ENCODE assay signal across 1 cellular context in the genomic region with DNA sequence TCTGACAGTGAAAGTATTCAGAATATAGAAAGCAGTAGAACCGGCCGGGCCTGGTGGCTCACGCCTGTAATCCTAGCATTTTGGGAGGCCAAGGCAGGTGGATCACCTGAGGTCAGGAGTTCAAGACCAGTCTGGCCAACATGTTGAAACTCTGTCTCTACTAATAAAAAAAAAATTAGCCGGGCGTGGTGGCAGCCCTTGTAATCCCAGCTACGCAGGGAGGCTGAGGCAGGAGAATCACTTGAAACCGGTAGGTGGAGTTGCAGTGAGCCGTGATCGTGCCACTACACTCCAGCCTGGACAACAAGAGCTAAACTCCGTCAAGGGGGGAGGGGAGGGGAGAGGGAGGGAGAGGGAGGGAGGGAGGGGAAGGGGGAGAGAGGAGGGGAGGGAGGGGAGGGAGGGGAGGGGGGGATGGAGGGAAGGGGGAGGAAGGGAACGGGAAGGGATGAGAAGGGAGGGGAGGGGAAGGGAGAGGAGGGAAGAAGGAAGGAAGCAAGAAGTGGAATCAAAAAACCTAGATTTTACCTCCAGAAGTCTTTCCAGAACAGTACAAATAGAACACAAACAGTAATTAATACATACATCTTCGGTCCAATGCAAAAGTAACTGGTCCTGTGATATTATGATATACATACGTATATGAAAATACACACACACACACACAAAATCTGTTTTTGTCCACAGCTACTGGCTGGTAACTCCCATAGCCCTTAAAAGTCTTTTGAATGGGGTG.
A peak's percentile ranks its signal among the peaks of the same experiment; 100 is the strongest.
TF ChIP-seq lines count a peak whose summit lies in the region.

No MANE protein-coding gene starts in this region.

TF ChIP-seq in HepG2, 621 proteins besides CTCF, POLR2A, EP300 and RAD21:
- TF ChIP-seq, protein P1, sequence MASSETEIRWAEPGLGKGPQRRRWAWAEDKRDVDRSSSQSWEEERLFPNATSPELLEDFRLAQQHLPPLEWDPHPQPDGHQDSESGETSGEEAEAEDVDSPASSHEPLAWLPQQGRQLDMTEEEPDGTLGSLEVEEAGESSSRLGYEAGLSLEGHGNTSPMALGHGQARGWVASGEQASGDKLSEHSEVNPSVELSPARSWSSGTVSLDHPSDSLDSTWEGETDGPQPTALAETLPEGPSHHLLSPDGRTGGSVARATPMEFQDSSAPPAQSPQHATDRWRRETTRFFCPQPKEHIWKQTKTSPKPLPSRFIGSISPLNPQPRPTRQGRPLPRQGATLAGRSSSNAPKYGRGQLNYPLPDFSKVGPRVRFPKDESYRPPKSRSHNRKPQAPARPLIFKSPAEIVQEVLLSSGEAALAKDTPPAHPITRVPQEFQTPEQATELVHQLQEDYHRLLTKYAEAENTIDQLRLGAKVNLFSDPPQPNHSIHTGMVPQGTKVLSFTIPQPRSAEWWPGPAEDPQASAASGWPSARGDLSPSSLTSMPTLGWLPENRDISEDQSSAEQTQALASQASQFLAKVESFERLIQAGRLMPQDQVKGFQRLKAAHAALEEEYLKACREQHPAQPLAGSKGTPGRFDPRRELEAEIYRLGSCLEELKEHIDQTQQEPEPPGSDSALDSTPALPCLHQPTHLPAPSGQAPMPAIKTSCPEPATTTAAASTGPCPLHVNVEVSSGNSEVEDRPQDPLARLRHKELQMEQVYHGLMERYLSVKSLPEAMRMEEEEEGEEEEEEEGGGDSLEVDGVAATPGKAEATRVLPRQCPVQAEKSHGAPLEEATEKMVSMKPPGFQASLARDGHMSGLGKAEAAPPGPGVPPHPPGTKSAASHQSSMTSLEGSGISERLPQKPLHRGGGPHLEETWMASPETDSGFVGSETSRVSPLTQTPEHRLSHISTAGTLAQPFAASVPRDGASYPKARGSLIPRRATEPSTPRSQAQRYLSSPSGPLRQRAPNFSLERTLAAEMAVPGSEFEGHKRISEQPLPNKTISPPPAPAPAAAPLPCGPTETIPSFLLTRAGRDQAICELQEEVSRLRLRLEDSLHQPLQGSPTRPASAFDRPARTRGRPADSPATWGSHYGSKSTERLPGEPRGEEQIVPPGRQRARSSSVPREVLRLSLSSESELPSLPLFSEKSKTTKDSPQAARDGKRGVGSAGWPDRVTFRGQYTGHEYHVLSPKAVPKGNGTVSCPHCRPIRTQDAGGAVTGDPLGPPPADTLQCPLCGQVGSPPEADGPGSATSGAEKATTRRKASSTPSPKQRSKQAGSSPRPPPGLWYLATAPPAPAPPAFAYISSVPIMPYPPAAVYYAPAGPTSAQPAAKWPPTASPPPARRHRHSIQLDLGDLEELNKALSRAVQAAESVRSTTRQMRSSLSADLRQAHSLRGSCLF (CRISPR knock-in tag; IDR thresholded peaks at IDR 0.05; ENCODE audit: borderline replicate concordance), result no peak
- TF ChIP-seq SRY (CRISPR knock-in tag; IDR thresholded peaks at IDR 0.05), result no peak
- TF ChIP-seq PCBP2 (optimal IDR thresholded peaks at IDR 0.05; ENCODE audit: low read depth, low read length, poor library complexity, severe bottlenecking), result peak; percentile 95
- TF ChIP-seq ZNF792 (CRISPR knock-in tag; IDR thresholded peaks at IDR 0.05), result no peak
- 0 out of 2 replicates have a peak, but pooled peaks have one; percentile 69 for TF ChIP-seq PCBP1 (IDR thresholded peaks at IDR 0.05; ENCODE audit: borderline replicate concordance, low read depth, low read length)
- TF ChIP-seq HNRNPK (IDR thresholded peaks at IDR 0.05; ENCODE audit: low read depth, low read length, poor library complexity, severe bottlenecking), result peak; percentile 96
